ENCODE assay signal across 17 cellular contexts in the genomic region with DNA sequence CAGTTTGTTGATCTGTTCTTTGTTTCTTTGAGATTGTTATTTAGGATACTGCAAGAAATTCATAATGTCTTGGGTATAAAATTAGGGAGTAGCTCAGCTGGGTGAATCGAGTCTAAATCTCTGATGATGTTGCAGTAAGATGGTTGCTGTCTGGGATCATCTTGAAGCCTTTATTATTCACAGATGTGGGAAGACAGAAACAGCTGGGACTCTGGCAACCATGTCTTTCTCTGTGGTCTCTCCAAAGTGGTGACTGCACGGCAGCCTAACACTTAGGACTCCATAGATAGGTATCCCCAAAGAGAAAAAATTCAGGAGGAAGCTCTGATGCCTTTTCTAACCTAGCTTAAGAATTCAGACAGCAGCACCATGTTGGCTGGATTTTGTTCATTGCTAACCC. TPM values are rescaled to one million over a fixed set of nuclear protein-coding genes. Genes with fewer than 3 reads are reported as not detected.
DNase-seq lines count a peak whose midpoint lies in the region; ATAC-seq and TF ChIP-seq lines count a peak whose summit lies in the region.
"Had no signal": no experiment of that assay in that cellular context is flagged by ENCODE, and none has a peak within 500 bp of the region (broad histone marks: within the 10 kb centered on the region; RNA-seq: fewer than 3 reads in every experiment).

No MANE protein-coding gene starts in this region.

- intact Hi-C loops in activated CD4-positive, alpha-beta T cell treated with anti-CD3 and anti-CD28 coated beads, Interleukin-2, amount 10 ng/mL, durations not matched to agents 24 days and 14 days (cut with micrococcal nuclease) = no loop called here
- intact Hi-C loops in esophagus muscularis mucosa (cut with DNase I) = no loop called here

- H3K36me3 Mint-ChIP-seq in activated CD4-positive, alpha-beta T cell treated with anti-CD3 and anti-CD28 coated beads, Interleukin-2, amount 10 ng/mL, durations not matched to agents 24 days and 14 days (ENCODE audit: low read depth) = peaks cover 65% of the 10 kb centered on the region
- peaks cover 9 to 40% (median 15%) of the 10 kb centered on the region in 3 donors for H3K36me3 Mint-ChIP-seq in CD8-positive, alpha-beta memory T cell

- H3K9me3 ChIP-seq in CD8-positive, alpha-beta memory T cell (ENCODE audit: low read length) = no peaks in the 10 kb centered on the region
- H3K9me3 ChIP-seq in esophagus muscularis mucosa (no peaks in the 10 kb centered on the region), neutrophil (no peaks in the 10 kb centered on the region)
- H3K9me3 ChIP-seq: psoas muscle, upper lobe of right lung had no signal

- no peak overlapping the region for H3K27ac ChIP-seq in CD8-positive, alpha-beta memory T cell (ENCODE audit: low read depth, low read length)
- H3K27ac ChIP-seq in esophagus muscularis mucosa (replicated peaks in 1 of 4) (peak overlapping the region; percentile 64 to 81 (median 76)), neutrophil (peak overlapping the region; percentile 6)
- H3K27ac ChIP-seq: psoas muscle, upper lobe of right lung had no signal

- H3K4me3 Mint-ChIP-seq in activated CD4-positive, alpha-beta T cell treated with anti-CD3 and anti-CD28 coated beads, Interleukin-2, amount 10 ng/mL, durations not matched to agents 24 days and 14 days = no peak overlapping the region
- peak overlapping the region in 2 of 7 donors; percentile 11 to 59 for H3K4me3 Mint-ChIP-seq in CD8-positive, alpha-beta memory T cell

- no peak for TF ChIP-seq POLR2A in esophagus muscularis mucosa (IDR thresholded peaks at IDR 0.05; ENCODE audit: low read depth)

- CTCF ChIA-PET in CD8-positive, alpha-beta memory T cell (lab: Charles Lee) = interaction anchor here (1.3 kb wide), 1 partner anchor 14 kb away, joined by 4 read pairs; no protein-coding TSS in a partner anchor

- TF ChIP-seq EP300 in esophagus muscularis mucosa (IDR thresholded peaks at IDR 0.05) = no peak

- H3K4me1 Mint-ChIP-seq in activated CD4-positive, alpha-beta T cell treated with anti-CD3 and anti-CD28 coated beads, Interleukin-2, amount 10 ng/mL, durations not matched to agents 24 days and 14 days = peaks cover 37% of the 10 kb centered on the region
- peaks cover 65 to 84% (median 81%) of the 10 kb centered on the region in 3 donors for H3K4me1 Mint-ChIP-seq in CD8-positive, alpha-beta memory T cell

- no peak overlapping the region for H3K27ac Mint-ChIP-seq in activated CD4-positive, alpha-beta T cell treated with anti-CD3 and anti-CD28 coated beads, Interleukin-2, amount 10 ng/mL, durations not matched to agents 24 days and 14 days
- H3K27ac Mint-ChIP-seq in CD8-positive, alpha-beta memory T cell = peak overlapping the region in 7 of 8 donors; percentile 8 to 91 (median 59)

- DNase-seq in activated CD4-positive, alpha-beta T cell treated with anti-CD3 and anti-CD28 coated beads, Interleukin-2, amount 10 ng/mL, durations not matched to agents 24 days and 14 days = peak; percentile 26
- no peak for DNase-seq in activated CD4-positive, alpha-beta T cell treated with anti-CD3 and anti-CD28 coated beads for 1 hour
- DNase-seq in CD8-positive, alpha-beta memory T cell = no peak
- DNase-seq in esophagus muscularis mucosa (ENCODE audit: extremely low spot score) (no peak), NCI-H82 treated with DMSO at 0.1 percent for 48 hours (lab: John Stamatoyannopoulos, UW; ENCODE audit: unreplicated experiment) (no peak), anterior cingulate cortex (lab: John Stamatoyannopoulos, UW) (no peak)
- DNase-seq: 8988T; activated CD4-positive, alpha-beta T cell treated with anti-CD3 and anti-CD28 coated beads, Interleukin-2, amount 50 U/mL, for 4 hours; caudate nucleus; foreskin melanocyte; naive B cell; psoas muscle; stimulated activated naive CD4-positive, alpha-beta T cell; upper lobe of right lung had no signal

- peaks cover 3% of the 10 kb centered on the region for H3K36me3 ChIP-seq in CD8-positive, alpha-beta memory T cell (ENCODE audit: insufficient read depth, low read length)
- H3K36me3 ChIP-seq in esophagus muscularis mucosa = peaks cover 0 to 9% (median 0%) of the 10 kb centered on the region in 4 donors
- no peaks in the 10 kb centered on the region for H3K36me3 ChIP-seq in neutrophil

- POLR2A ChIA-PET in CD8-positive, alpha-beta memory T cell (lab: Charles Lee) = no interaction called here

- peaks cover 7% of the 10 kb centered on the region for H3K9me3 Mint-ChIP-seq in activated CD4-positive, alpha-beta T cell treated with anti-CD3 and anti-CD28 coated beads, Interleukin-2, amount 10 ng/mL, durations not matched to agents 24 days and 14 days
- H3K9me3 Mint-ChIP-seq in CD8-positive, alpha-beta memory T cell = peaks cover 0 to 3% (median 0%) of the 10 kb centered on the region in 5 donors

- no peak overlapping the region for H3K4me3 ChIP-seq in CD8-positive, alpha-beta memory T cell (ENCODE audit: low read length)
- H3K4me3 ChIP-seq in esophagus muscularis mucosa (no peak overlapping the region), neutrophil (ENCODE audit: low read depth in 1 of 2, low read length in 1 of 2) (no peak overlapping the region)
- H3K4me3 ChIP-seq: psoas muscle, upper lobe of right lung had no signal

- TF ChIP-seq CTCF in esophagus muscularis mucosa (IDR thresholded peaks at IDR 0.05) (no peak), neutrophil (IDR thresholded peaks at IDR 0.05) (no peak)

- H3K4me1 ChIP-seq in CD8-positive, alpha-beta memory T cell (ENCODE audit: insufficient read depth, low read length) = peaks cover 35% of the 10 kb centered on the region
- H3K4me1 ChIP-seq in esophagus muscularis mucosa (peaks cover 28 to 90% (median 79%) of the 10 kb centered on the region in 4 donors), neutrophil (ENCODE audit: control insufficient read depth in 1 of 2, insufficient read depth in 1 of 2, low read depth in 1 of 2, low read length in 1 of 2) (no peaks in the 10 kb centered on the region)

- WGBS in esophagus muscularis mucosa = 57% methylated on average over 2 of the region's 2 CpGs

- no peaks in the 10 kb centered on the region for H3K27me3 ChIP-seq in CD8-positive, alpha-beta memory T cell (ENCODE audit: insufficient read depth, low read length, poor library complexity, severe bottlenecking)
- H3K27me3 ChIP-seq in esophagus muscularis mucosa (no peaks in the 10 kb centered on the region), neutrophil (no peaks in the 10 kb centered on the region)
- H3K27me3 ChIP-seq: upper lobe of right lung had no signal

- no peak for ATAC-seq in HG03045 (IDR thresholded peaks at IDR 0.05; ENCODE audit: unreplicated experiment)
- ATAC-seq: left lobe of liver, psoas muscle, upper lobe of right lung had no signal

- no peaks in the 10 kb centered on the region for H3K27me3 Mint-ChIP-seq in activated CD4-positive, alpha-beta T cell treated with anti-CD3 and anti-CD28 coated beads, Interleukin-2, amount 10 ng/mL, durations not matched to agents 24 days and 14 days
- no peaks in the 10 kb centered on the region for H3K27me3 Mint-ChIP-seq in CD8-positive, alpha-beta memory T cell
- H3K27me3 Mint-ChIP-seq: naive B cell had no signal

RNA-seq across cellular contexts. Expression of a gene that starts 52.7 kb away (rescaled TPM):
- 306 and 307 TPM in 2 replicates for total RNA-seq in activated CD4-positive, alpha-beta T cell treated with anti-CD3 and anti-CD28 coated beads, Interleukin-2, amount 10 ng/mL, durations not matched to agents 24 days and 14 days
- 100 to 1,000 TPM; 252 to 256 TPM for total RNA-seq in CD8-positive, alpha-beta memory T cell
- polyA plus RNA-seq in CD8-positive, alpha-beta memory T cell = 60.8 TPM
- 100 to 1,000 TPM; 171 to 325 (median 216) TPM for total RNA-seq in esophagus muscularis mucosa
